Comparison of ENCODE assay signal across 40 cellular contexts in genomic region chr6:147088861-147089260, GRCh38.
"Had no signal": no experiment of that assay in that cellular context is flagged by ENCODE, and none has a peak within 500 bp of the region (broad histone marks: within the 10 kb centered on the region; RNA-seq: fewer than 3 reads in every experiment).

No MANE protein-coding gene starts in this region.

- H3K4me1 ChIP-seq: adrenal gland, ascending aorta had no signal

- H3K27me3 ChIP-seq: adrenal gland, ascending aorta, cardiac muscle cell had no signal

- H3K4me1 Mint-ChIP-seq: activated CD4-positive, alpha-beta memory T cell treated with anti-CD3 and anti-CD28 coated beads, Interleukin-2, amount 10 ng/mL, durations not matched to agents 7 days and 5 days; activated CD4-positive, alpha-beta T cell treated with anti-CD3 and anti-CD28 coated beads for 36 hours; brain; central memory CD8-positive, alpha-beta T cell; WTC11 had no signal

- H3K36me3 Mint-ChIP-seq: activated CD8-positive, alpha-beta memory T cell treated with anti-CD3 and anti-CD28 coated beads, Interleukin-2, amount 10 ng/mL, durations not matched to agents 7 days and 5 days; activated naive CD4-positive, alpha-beta T cell treated with anti-CD3 and anti-CD28 coated beads, Interleukin-2, amount 10 ng/mL, durations not matched to agents 7 days and 5 days; activated naive CD8-positive, alpha-beta T cell treated with anti-CD3 and anti-CD28 coated beads, Interleukin-2, amount 10 ng/mL, durations not matched to agents 7 days and 5 days; WTC11 had no signal

- H3K36me3 ChIP-seq: adrenal gland, ascending aorta, cardiac muscle cell, WERI-Rb-1 had no signal

- H3K9me3 ChIP-seq: adrenal gland had no signal

- H3K27ac Mint-ChIP-seq: activated CD4-positive, alpha-beta memory T cell treated with anti-CD3 and anti-CD28 coated beads, Interleukin-2, amount 10 ng/mL, durations not matched to agents 7 days and 5 days; activated CD4-positive, alpha-beta T cell treated with anti-CD3 and anti-CD28 coated beads for 36 hours; activated CD4-positive, alpha-beta T cell treated with anti-CD3 and anti-CD28 coated beads, Interleukin-2, amount 10 ng/mL, durations not matched to agents 7 days and 5 days; activated CD8-positive, alpha-beta memory T cell treated with anti-CD3 and anti-CD28 coated beads, Interleukin-2, amount 10 ng/mL, durations not matched to agents 7 days and 5 days; activated CD8-positive, alpha-beta T cell treated with anti-CD3 and anti-CD28 coated beads, Interleukin-2, amount 10 ng/mL, durations not matched to agents 7 days and 5 days; activated naive CD4-positive, alpha-beta T cell treated with anti-CD3 and anti-CD28 coated beads, Interleukin-2, amount 10 ng/mL, durations not matched to agents 7 days and 5 days; activated naive CD4-positive, alpha-beta T cell treated with anti-CD3 and anti-CD28 coated beads, Interleukin-2, amount 50 U/mL, for 24 hours; activated naive CD8-positive, alpha-beta T cell; activated naive CD8-positive, alpha-beta T cell treated with anti-CD3 and anti-CD28 coated beads, Interleukin-2, amount 10 ng/mL, durations not matched to agents 7 days and 5 days; activated naive CD8-positive, alpha-beta T cell treated with anti-CD3 and anti-CD28 coated beads, Interleukin-2, amount 50 U/mL, for 24 hours; activated T-cell treated with anti-CD3 and anti-CD28 coated beads, Interleukin-2, amount 50 U/mL, for 24 hours; activated T-helper 2 cell treated with anti-CD3 and anti-CD28 coated beads, Interferon-gamma antibody, Interleukin-2, Interleukin-4, amounts not matched to agents 10 μg/mL and 5 μg/mL and 100 μg/mL, durations not matched to agents 14 hours and 24 hours and 36 hours; brain; T-helper 1 cell treated with Interleukin-12 subunit alpha and Interleukin-12 subunit beta and Interleukin-4 antibody, amounts not matched to agents 30 μg/mL and 1 μg/mL, for 36 hours; T-helper 2 cell treated with Interferon-gamma antibody and Interleukin-4, amounts not matched to agents 5 μg/mL and 100 μg/mL, for 36 hours; WTC11 had no signal

- ATAC-seq: activated CD4-positive, alpha-beta T cell treated with anti-CD3 and anti-CD28 coated beads for 36 hours; activated CD4-positive, CD25-positive, alpha-beta regulatory T cell treated with anti-CD3 and anti-CD28 coated beads, Interleukin-2, amount 50 U/mL, for 24 hours; activated CD8-positive, alpha-beta memory T cell treated with anti-CD3 and anti-CD28 coated beads, Interleukin-2, amount 10 ng/mL, durations not matched to agents 7 days and 5 days; activated CD8-positive, alpha-beta T cell treated with anti-CD3 and anti-CD28 coated beads, Interleukin-2, amount 10 ng/mL, durations not matched to agents 7 days and 5 days; activated naive CD8-positive, alpha-beta T cell treated with anti-CD3 and anti-CD28 coated beads, Interleukin-2, amount 50 U/mL, for 24 hours; WTC11 had no signal

- FAIRE-seq: bronchial epithelial cell, TTC549 had no signal

- H3K27ac ChIP-seq: adrenal gland, ascending aorta, cardiac muscle cell, WERI-Rb-1 had no signal

- H3K9me3 Mint-ChIP-seq: activated CD4-positive, alpha-beta memory T cell treated with anti-CD3 and anti-CD28 coated beads, Interleukin-2, amount 10 ng/mL, durations not matched to agents 7 days and 5 days; central memory CD8-positive, alpha-beta T cell had no signal

- H3K27me3 Mint-ChIP-seq: activated CD4-positive, alpha-beta memory T cell treated with anti-CD3 and anti-CD28 coated beads, Interleukin-2, amount 10 ng/mL, durations not matched to agents 7 days and 5 days; activated CD4-positive, alpha-beta T cell treated with anti-CD3 and anti-CD28 coated beads, Interleukin-2, amount 10 ng/mL, durations not matched to agents 7 days and 5 days; activated naive CD4-positive, alpha-beta T cell treated with anti-CD3 and anti-CD28 coated beads, Interleukin-2, amount 10 ng/mL, durations not matched to agents 7 days and 5 days; activated naive CD4-positive, alpha-beta T cell treated with anti-CD3 and anti-CD28 coated beads, Interleukin-2, amount 50 U/mL, for 24 hours; activated naive CD8-positive, alpha-beta T cell; activated naive CD8-positive, alpha-beta T cell treated with anti-CD3 and anti-CD28 coated beads, Interleukin-2, amount 10 ng/mL, durations not matched to agents 7 days and 5 days; activated T-cell treated with anti-CD3 and anti-CD28 coated beads, Interleukin-2, amount 50 U/mL, for 24 hours had no signal

- DNase-seq: activated CD4-positive, alpha-beta memory T cell treated with anti-CD3 and anti-CD28 coated beads, Interleukin-2, amount 10 ng/mL, durations not matched to agents 7 days and 5 days; activated CD4-positive, alpha-beta T cell treated with anti-CD3 and anti-CD28 coated beads for 1 hour; activated CD4-positive, alpha-beta T cell treated with anti-CD3 and anti-CD28 coated beads for 36 hours; activated CD4-positive, alpha-beta T cell treated with anti-CD3 and anti-CD28 coated beads for 48 hours; activated CD4-positive, alpha-beta T cell treated with anti-CD3 and anti-CD28 coated beads, Interleukin-2, amount 10 ng/mL, durations not matched to agents 7 days and 5 days; activated CD4-positive, alpha-beta T cell treated with anti-CD3 and anti-CD28 coated beads, Interleukin-2, amount 50 U/mL, for 48 hours; activated CD4-positive, CD25-positive, alpha-beta regulatory T cell; activated CD8-positive, alpha-beta memory T cell treated with anti-CD3 and anti-CD28 coated beads for 24 hours; activated CD8-positive, alpha-beta memory T cell treated with anti-CD3 and anti-CD28 coated beads, Interleukin-2, amount 10 ng/mL, durations not matched to agents 7 days and 5 days; activated CD8-positive, alpha-beta memory T cell treated with anti-CD3 and anti-CD28 coated beads, Interleukin-2, amount 50 U/mL, for 48 hours; activated CD8-positive, alpha-beta T cell treated with anti-CD3 and anti-CD28 coated beads, Interleukin-2, amount 10 ng/mL, durations not matched to agents 7 days and 5 days; activated effector memory CD4-positive, alpha-beta T cell treated with Interleukin-2 at 50 U/mL for 16 hours; activated gamma-delta T cell; activated naive CD4-positive, alpha-beta T cell treated with anti-CD3 and anti-CD28 coated beads, Interleukin-2, amount 10 ng/mL, durations not matched to agents 7 days and 5 days; activated naive CD4-positive, alpha-beta T cell treated with Interleukin-2 at 50 U/mL for 16 hours; activated naive CD8-positive, alpha-beta T cell treated with anti-CD3 and anti-CD28 coated beads, Interleukin-2, amount 10 ng/mL, durations not matched to agents 7 days and 5 days; activated naive CD8-positive, alpha-beta T cell treated with anti-CD3 and anti-CD28 coated beads, Interleukin-2, amount 50 U/mL, for 24 hours; activated T-cell treated with anti-CD3 and anti-CD28 coated beads, Interleukin-2, amount 50 U/mL, for 24 hours; activated T-cell treated with anti-CD3 and anti-CD28 coated beads, Interleukin-2, amount 50 U/mL, for 48 hours; adrenal gland; amygdala; anterior cingulate cortex; cerebellar nuclear complex; T-helper 1 cell; T-helper 2 cell; T-helper 9 cell; WERI-Rb-1 had no signal

- H3K4me3 Mint-ChIP-seq: activated CD4-positive, alpha-beta memory T cell treated with anti-CD3 and anti-CD28 coated beads, Interleukin-2, amount 10 ng/mL, durations not matched to agents 7 days and 5 days; activated CD4-positive, alpha-beta T cell treated with anti-CD3 and anti-CD28 coated beads for 36 hours; activated CD4-positive, alpha-beta T cell treated with anti-CD3 and anti-CD28 coated beads, Interleukin-2, amount 10 ng/mL, durations not matched to agents 7 days and 5 days; activated CD8-positive, alpha-beta memory T cell treated with anti-CD3 and anti-CD28 coated beads, Interleukin-2, amount 10 ng/mL, durations not matched to agents 7 days and 5 days; activated CD8-positive, alpha-beta T cell treated with anti-CD3 and anti-CD28 coated beads, Interleukin-2, amount 10 ng/mL, durations not matched to agents 7 days and 5 days; activated naive CD4-positive, alpha-beta T cell treated with anti-CD3 and anti-CD28 coated beads, Interleukin-2, amount 10 ng/mL, durations not matched to agents 7 days and 5 days; activated naive CD4-positive, alpha-beta T cell treated with anti-CD3 and anti-CD28 coated beads, Interleukin-2, amount 50 U/mL, for 24 hours; activated naive CD8-positive, alpha-beta T cell; activated naive CD8-positive, alpha-beta T cell treated with anti-CD3 and anti-CD28 coated beads, Interleukin-2, amount 10 ng/mL, durations not matched to agents 7 days and 5 days; activated naive CD8-positive, alpha-beta T cell treated with anti-CD3 and anti-CD28 coated beads, Interleukin-2, amount 50 U/mL, for 24 hours; activated T-cell treated with anti-CD3 and anti-CD28 coated beads, Interleukin-2, amount 50 U/mL, for 24 hours; brain; central memory CD8-positive, alpha-beta T cell; T-helper 1 cell treated with Interleukin-12 subunit alpha and Interleukin-12 subunit beta and Interleukin-4 antibody, amounts not matched to agents 30 μg/mL and 1 μg/mL, for 36 hours; T-helper 2 cell treated with Interferon-gamma antibody and Interleukin-4, amounts not matched to agents 5 μg/mL and 100 μg/mL, for 36 hours; WTC11 had no signal

- H3K4me3 ChIP-seq: adrenal gland, ascending aorta, cardiac muscle cell had no signal
